13 cellular contexts compared by ENCODE assay signal in the genomic region with DNA sequence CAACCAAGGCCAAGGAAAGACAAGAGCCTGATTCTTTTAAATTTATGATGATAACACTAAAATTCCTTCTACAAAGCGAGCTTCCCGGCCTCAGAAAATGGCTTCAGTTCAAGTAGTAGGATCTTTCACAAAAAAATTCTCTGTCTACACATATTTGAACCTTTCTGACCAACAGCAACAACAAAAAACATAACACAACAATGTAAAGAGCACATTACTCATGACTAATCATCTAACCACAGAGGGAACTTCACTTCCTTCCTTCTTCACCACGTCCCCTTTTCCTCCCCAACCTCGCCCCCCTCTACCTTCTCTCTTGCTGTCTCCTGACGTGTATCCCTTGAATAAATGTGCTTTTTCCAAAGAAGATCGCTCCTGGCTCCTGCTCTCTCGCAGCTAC.
DNase-seq lines count a peak whose midpoint lies in the region; ATAC-seq, FAIRE-seq and TF ChIP-seq lines count a peak whose summit lies in the region.
"Had no signal": no experiment of that assay in that cellular context is flagged by ENCODE, and none has a peak within 500 bp of the region (broad histone marks: within the 10 kb centered on the region; RNA-seq: fewer than 3 reads in every experiment).

No MANE protein-coding gene starts in this region.

- no peak overlapping the region for H3K18ac ChIP-seq in trophoblast cell (ENCODE audit: low read length)

- 93% methylated on average over 2 of the region's 7 CpGs for WGBS in trophoblast cell (ENCODE audit: extremely low coverage, insufficient coverage, insufficient read length)

- H2BK12ac ChIP-seq in trophoblast cell (ENCODE audit: low read length) = no peak overlapping the region

- TF ChIP-seq CTCF in CD14-positive monocyte (IDR thresholded peaks at IDR 0.05) = no peak
- TF ChIP-seq CTCF in Loucy (conservative IDR thresholded peaks at IDR 0.05; ENCODE audit: low read length) = no peak
- TF ChIP-seq CTCF in astrocyte (IDR thresholded peaks at IDR 0.05; ENCODE audit: insufficient read depth, low read depth, low read length) = no peak
- TF ChIP-seq CTCF in left lung (IDR thresholded peaks at IDR 0.05) = no peak

- H3K4me1 ChIP-seq in Loucy (ENCODE audit: insufficient read depth, low read length, poor library complexity, severe bottlenecking) = peaks cover 28% of the 10 kb centered on the region
- peaks cover 5% of the 10 kb centered on the region for H3K4me1 ChIP-seq in astrocyte (ENCODE audit: insufficient read depth, low read length)
- peaks cover 0 to 16% of the 10 kb centered on the region in 2 donors for H3K4me1 ChIP-seq in left lung
- H3K4me1 ChIP-seq in trophoblast cell (ENCODE audit: control insufficient read depth in 1 of 2, insufficient read depth in 2 of 2, low read length in 2 of 2) = no peaks in the 10 kb centered on the region
- H3K4me1 ChIP-seq: right atrium auricular region, thyroid gland had no signal

- no peak overlapping the region for H4K8ac ChIP-seq in trophoblast cell (ENCODE audit: low read depth, low read length)

- no peaks in the 10 kb centered on the region for H4K20me1 ChIP-seq in Loucy (ENCODE audit: insufficient read depth, low read length, poor library complexity, severe bottlenecking)
- H4K20me1 ChIP-seq in astrocyte (ENCODE audit: insufficient read depth, low read length) = no peaks in the 10 kb centered on the region

- H3K79me1 ChIP-seq in trophoblast cell (ENCODE audit: low read length) = no peaks in the 10 kb centered on the region

- no peak overlapping the region for H3K4ac ChIP-seq in trophoblast cell (ENCODE audit: low read depth, low read length)

- H3K36me3 Mint-ChIP-seq in CD14-positive monocyte (peaks cover 8 to 12% of the 10 kb centered on the region in 2 donors), astrocyte (ENCODE audit: low read depth, unreplicated experiment) (no peaks in the 10 kb centered on the region)

- H2AFZ ChIP-seq in Loucy (ENCODE audit: low read length) (no peak overlapping the region; the same call in 1 of the 2 replicates), astrocyte (ENCODE audit: low read depth, low read length) (no peak overlapping the region), trophoblast cell (ENCODE audit: insufficient read depth, low read length, poor library complexity) (no peak overlapping the region)

- H3K4me3 Mint-ChIP-seq in CD14-positive monocyte (peak overlapping the region in 1 of 2 donors; percentile 74), astrocyte (ENCODE audit: unreplicated experiment) (no peak overlapping the region)

- H3K4me2 ChIP-seq in Loucy (ENCODE audit: low read depth, low read length, poor library complexity, severe bottlenecking) (peak overlapping the region; percentile 80), astrocyte (ENCODE audit: low read length) (peak overlapping the region; percentile 49), trophoblast cell (ENCODE audit: low read length) (no peak overlapping the region)

- H3K79me2 ChIP-seq in Loucy (ENCODE audit: insufficient read depth, low read length) = no peaks in the 10 kb centered on the region
- no peaks in the 10 kb centered on the region for H3K79me2 ChIP-seq in astrocyte (ENCODE audit: insufficient read depth, low read length)
- no peaks in the 10 kb centered on the region for H3K79me2 ChIP-seq in trophoblast cell (ENCODE audit: control insufficient read depth, insufficient read depth, low read length, poor library complexity)

- DNase-seq in CD14-positive monocyte (ENCODE audit: low spot score) (peak; percentile 66), astrocyte (ENCODE audit: low read depth) (peak; percentile 61), left lung (no peak), NCI-H1092 (lab: John Stamatoyannopoulos, UW) (no peak), trophoblast cell (no peak), Ammon's horn (ENCODE audit: low spot score) (no peak)
- DNase-seq: activated CD4-positive, alpha-beta T cell treated with anti-CD3 and anti-CD28 coated beads for 48 hours; activated effector memory CD4-positive, alpha-beta T cell treated with Interleukin-2 at 50 U/mL for 16 hours; NCI-H510A; thyroid gland had no signal

- no peak overlapping the region for H4K91ac ChIP-seq in trophoblast cell (ENCODE audit: low read depth, low read length)

- intact Hi-C loops in CD14-positive monocyte (cut with micrococcal nuclease) (no loop called here), left lung (cut with DNase I) (no loop called here)

- H3K14ac ChIP-seq in trophoblast cell (ENCODE audit: low read length) = no peak overlapping the region

- H3K9me2 ChIP-seq in Loucy (replicated peaks; ENCODE audit: low read depth, low read length) = no peaks in the 10 kb centered on the region

- no peaks in the 10 kb centered on the region for H3F3A ChIP-seq in Loucy (ENCODE audit: low read depth)

- no peak overlapping the region for H3K23ac ChIP-seq in trophoblast cell (ENCODE audit: low read length)

- peaks cover 21 to 54% (median 45%) of the 10 kb centered on the region in 7 donors for H3K9me3 Mint-ChIP-seq in CD14-positive monocyte
- H3K9me3 Mint-ChIP-seq in astrocyte (ENCODE audit: unreplicated experiment) = peaks cover 10% of the 10 kb centered on the region

- ATAC-seq in left lung (peak; percentile 32), HG03342 (IDR thresholded peaks at IDR 0.05; ENCODE audit: unreplicated experiment) (no peak)

- H2BK120ac ChIP-seq in trophoblast cell (ENCODE audit: insufficient read depth, low read length, poor library complexity) = no peak overlapping the region

- H3K36me3 ChIP-seq in Loucy (ENCODE audit: insufficient read depth, low read length) (no peaks in the 10 kb centered on the region), astrocyte (ENCODE audit: insufficient read depth, low read length) (no peaks in the 10 kb centered on the region), left lung (no peaks in the 10 kb centered on the region), trophoblast cell (ENCODE audit: control insufficient read depth in 1 of 2, insufficient read depth in 2 of 2, low read length in 2 of 2) (no peaks in the 10 kb centered on the region)
- H3K36me3 ChIP-seq: right atrium auricular region, thyroid gland had no signal

- H3K9me3 ChIP-seq in Loucy (ENCODE audit: insufficient read depth, low read depth, low read length) = peaks cover 4% of the 10 kb centered on the region; the same call in 1 of the 2 replicates
- H3K9me3 ChIP-seq in astrocyte (ENCODE audit: insufficient read depth, low read depth, low read length) = peaks cover 10% of the 10 kb centered on the region
- H3K9me3 ChIP-seq in left lung = peaks cover 0 to 26% of the 10 kb centered on the region in 2 donors
- H3K9me3 ChIP-seq in trophoblast cell (ENCODE audit: insufficient read depth, low read depth, low read length) = peaks cover 2% of the 10 kb centered on the region
- H3K9me3 ChIP-seq: thyroid gland had no signal

- H3K27me3 ChIP-seq in Loucy (ENCODE audit: insufficient read depth, low read length, poor library complexity, severe bottlenecking) = no peaks in the 10 kb centered on the region
- H3K27me3 ChIP-seq in astrocyte (ENCODE audit: insufficient read depth, low read length) = peaks cover 6% of the 10 kb centered on the region
- H3K27me3 ChIP-seq in left lung = peaks cover 0 to 14% of the 10 kb centered on the region in 2 donors
- no peaks in the 10 kb centered on the region for H3K27me3 ChIP-seq in trophoblast cell (ENCODE audit: insufficient read depth, low read length)
- H3K27me3 ChIP-seq: right atrium auricular region, thyroid gland had no signal

- peak overlapping the region in 5 of 7 donors; percentile 18 to 85 (median 79) for H3K27ac Mint-ChIP-seq in CD14-positive monocyte
- H3K27ac Mint-ChIP-seq in astrocyte (ENCODE audit: unreplicated experiment) = no peak overlapping the region

- H3K27me3 Mint-ChIP-seq in CD14-positive monocyte (ENCODE audit: low read depth in 3 of 3) = peaks cover 49 to 66% (median 52%) of the 10 kb centered on the region in 3 donors
- peaks cover 4% of the 10 kb centered on the region for H3K27me3 Mint-ChIP-seq in astrocyte (ENCODE audit: low read depth, unreplicated experiment)

- H2AK5ac ChIP-seq in trophoblast cell (ENCODE audit: low read length) = no peak overlapping the region

- H4K12ac ChIP-seq in trophoblast cell (ENCODE audit: low read depth, low read length) = no peak overlapping the region

- H3K4me1 Mint-ChIP-seq in CD14-positive monocyte = peaks cover 20% of the 10 kb centered on the region
- H3K4me1 Mint-ChIP-seq in astrocyte (ENCODE audit: low read depth, unreplicated experiment) = peaks cover 6% of the 10 kb centered on the region

- H3K27ac ChIP-seq in astrocyte (ENCODE audit: low read depth, low read length) (no peak overlapping the region), left lung (peak overlapping the region in 1 of 2 donors; percentile 63), trophoblast cell (ENCODE audit: low read depth, low read length) (no peak overlapping the region)
- H3K27ac ChIP-seq: right atrium auricular region, thyroid gland had no signal

- peak overlapping the region; percentile 24 for H3K9ac ChIP-seq in Loucy (ENCODE audit: low read depth, low read length, poor library complexity, severe bottlenecking)
- H3K9ac ChIP-seq in astrocyte (ENCODE audit: low read length) = no peak overlapping the region
- H3K9ac ChIP-seq in trophoblast cell (ENCODE audit: low read length) = no peak overlapping the region

- FAIRE-seq in astrocyte (lab: Jason Lieb, UNC) = peak; percentile 43

- peak overlapping the region; percentile 59 for H3K4me3 ChIP-seq in Loucy (ENCODE audit: low read length, poor library complexity, severe bottlenecking)
- no peak overlapping the region for H3K4me3 ChIP-seq in astrocyte (ENCODE audit: insufficient read depth, low read depth, low read length)
- no peak overlapping the region for H3K4me3 ChIP-seq in left lung
- no peak overlapping the region for H3K4me3 ChIP-seq in trophoblast cell (ENCODE audit: low read depth, low read length)
- H3K4me3 ChIP-seq: right atrium auricular region, thyroid gland had no signal

- H2BK5ac ChIP-seq in trophoblast cell (ENCODE audit: low read depth, low read length, poor library complexity) = no peak overlapping the region

Comparison
In these comparisons a context has a peak if more than half of its experiments do, and no peak if none do; other contexts are left out.
1. DNase-seq: peak in CD14-positive monocyte (single experiment) and astrocyte (single experiment); none in left lung (0 of 2), NCI-H1092 (single experiment), trophoblast cell (0 of 2) and Ammon's horn (single experiment).